Comparison of ENCODE assay signal across 12 cellular contexts in genomic region chr18:26225022-26225693, GRCh38. TPM values are rescaled to one million over a fixed set of nuclear protein-coding genes. Genes with fewer than 3 reads are reported as not detected.
DNase-seq lines count a peak whose midpoint lies in the region; ATAC-seq, FAIRE-seq and TF ChIP-seq lines count a peak whose summit lies in the region.
"Had no signal": no experiment of that assay in that cellular context is flagged by ENCODE, and none has a peak within 500 bp of the region (broad histone marks: within the 10 kb centered on the region; RNA-seq: fewer than 3 reads in every experiment).

No MANE protein-coding gene starts in this region.

- no peak overlapping the region for H3K27ac ChIP-seq in PC-3 (ENCODE audit: low read length)
- H3K27ac ChIP-seq in smooth muscle cell (ENCODE audit: low read depth): no peak overlapping the region
- no peak overlapping the region for H3K27ac ChIP-seq in kidney (ENCODE audit: low read depth in 2 of 2, low read length in 2 of 2)
- H3K27ac ChIP-seq in right atrium auricular region: no peak overlapping the region

- peaks cover 24% of the 10 kb centered on the region; the same call in 1 of the 2 replicates for H4K20me1 ChIP-seq in PC-3 (ENCODE audit: low read length)
- H4K20me1 ChIP-seq in smooth muscle cell (ENCODE audit: low read depth): no peaks in the 10 kb centered on the region

- H3K79me2 ChIP-seq in PC-3 (ENCODE audit: low read length) (peaks cover 28% of the 10 kb centered on the region), smooth muscle cell (ENCODE audit: low read depth) (no peaks in the 10 kb centered on the region)

- no peak for FAIRE-seq in kidney (lab: Jason Lieb, UNC)

- no peak for TF ChIP-seq CTCF in PC-3 (conservative IDR thresholded peaks at IDR 0.05; ENCODE audit: low read depth, low read length)
- TF ChIP-seq CTCF in smooth muscle cell (IDR thresholded peaks at IDR 0.05; ENCODE audit: borderline replicate concordance, insufficient read depth, poor library complexity, severe bottlenecking): no peak
- no peak for TF ChIP-seq CTCF in kidney (IDR thresholded peaks at IDR 0.05; ENCODE audit: borderline replicate concordance, extremely low read depth, insufficient read depth)
- no peak for TF ChIP-seq CTCF in right atrium auricular region (IDR thresholded peaks at IDR 0.05)

- H3K4me1 ChIP-seq in PC-3 (ENCODE audit: insufficient read depth, low read length): peaks cover 19% of the 10 kb centered on the region; the same call in 1 of the 2 replicates
- H3K4me1 ChIP-seq in smooth muscle cell (ENCODE audit: low read depth): peaks cover 7% of the 10 kb centered on the region
- peaks cover 0 to 2% of the 10 kb centered on the region in 2 donors for H3K4me1 ChIP-seq in kidney (ENCODE audit: control insufficient read depth in 1 of 2, insufficient read depth in 1 of 2, low read depth in 1 of 2, low read length in 2 of 2)
- H3K4me1 ChIP-seq in right atrium auricular region: peaks cover 0 to 9% of the 10 kb centered on the region in 2 donors

- H2AFZ ChIP-seq in PC-3 (ENCODE audit: low read length): peak overlapping the region; percentile 83
- H2AFZ ChIP-seq in smooth muscle cell (ENCODE audit: low read depth): peak overlapping the region; percentile 86

- no peaks in the 10 kb centered on the region for H3K36me3 Mint-ChIP-seq in activated T-cell treated with anti-CD3 and anti-CD28 coated beads, Interleukin-2, amount 50 U/mL, for 4 hours (ENCODE audit: insufficient read depth)
- peaks cover 21% of the 10 kb centered on the region for H3K36me3 Mint-ChIP-seq in effector memory CD8-positive, alpha-beta T cell (ENCODE audit: insufficient read depth)

- H3K4me2 ChIP-seq in PC-3 (ENCODE audit: low read length) (peak overlapping the region; percentile 83), smooth muscle cell (peak overlapping the region; percentile 97)

- peaks cover 31% of the 10 kb centered on the region for H3K4me1 Mint-ChIP-seq in activated T-cell treated with anti-CD3 and anti-CD28 coated beads, Interleukin-2, amount 50 U/mL, for 4 hours (ENCODE audit: low read depth)
- peaks cover 12 to 15% of the 10 kb centered on the region in 2 donors for H3K4me1 Mint-ChIP-seq in effector memory CD8-positive, alpha-beta T cell (ENCODE audit: low read depth in 2 of 2)

- 83% methylated on average over 7 of the region's 7 CpGs for WGBS in smooth muscle cell (ENCODE audit: low lambda C conversion rate)

- H3K9ac ChIP-seq in PC-3 (ENCODE audit: low read length): no peak overlapping the region
- H3K9ac ChIP-seq in smooth muscle cell (ENCODE audit: low read depth): no peak overlapping the region
- no peak overlapping the region for H3K9ac ChIP-seq in kidney (ENCODE audit: low read length in 2 of 2)

- no peaks in the 10 kb centered on the region for H3K9me3 Mint-ChIP-seq in activated T-cell treated with anti-CD3 and anti-CD28 coated beads, Interleukin-2, amount 50 U/mL, for 4 hours
- H3K9me3 Mint-ChIP-seq in effector memory CD8-positive, alpha-beta T cell: no peaks in the 10 kb centered on the region

- H3K4me3 Mint-ChIP-seq in activated T-cell treated with anti-CD3 and anti-CD28 coated beads, Interleukin-2, amount 50 U/mL, for 4 hours: peak overlapping the region; percentile 95
- peak overlapping the region; percentile 87 to 93 for H3K4me3 Mint-ChIP-seq in effector memory CD8-positive, alpha-beta T cell

- DNase-seq in activated T-cell treated with anti-CD3 and anti-CD28 coated beads, Interleukin-2, amount 50 U/mL, for 4 hours: no peak
- DNase-seq in activated T-cell treated with anti-CD3 and anti-CD28 coated beads, Interleukin-2, amount 50 U/mL, for 1 hour: no peak
- DNase-seq in PC-3: no peak
- no peak for DNase-seq in effector memory CD8-positive, alpha-beta T cell
- no peak for DNase-seq in smooth muscle cell (lab: John Stamatoyannopoulos, UW; ENCODE audit: unreplicated experiment)
- no peak for DNase-seq in NCI-H1436 treated with DMSO at 0.1 percent for 48 hours (lab: John Stamatoyannopoulos, UW)
- DNase-seq in kidney: no peak
- no peak for DNase-seq in right atrium auricular region (ENCODE audit: low spot score)
- DNase-seq: foreskin melanocyte, T1000, testis had no signal

- H3F3A ChIP-seq in PC-3 (ENCODE audit: low read length, unreplicated experiment) (no peaks in the 10 kb centered on the region), smooth muscle cell (ENCODE audit: low read depth) (no peaks in the 10 kb centered on the region)

- H3K27ac Mint-ChIP-seq in effector memory CD8-positive, alpha-beta T cell: peak overlapping the region; percentile 92 to 95

- H3K4me3 ChIP-seq in PC-3 (ENCODE audit: low read length) (peak overlapping the region; percentile 89; the same call in 1 of the 2 replicates), smooth muscle cell (no peak overlapping the region), kidney (ENCODE audit: low read length in 2 of 2) (peak overlapping the region in 1 of 2 donors; percentile 82), right atrium auricular region (no peak overlapping the region)

- CTCF ChIA-PET in PC-3 (lab: Charles Lee): no interaction called here

- intact Hi-C loops in PC-3 (cut with micrococcal nuclease) (no loop called here), kidney (cut with DNase I) (no loop called here)

- H3K27me3 Mint-ChIP-seq in activated T-cell treated with anti-CD3 and anti-CD28 coated beads, Interleukin-2, amount 50 U/mL, for 4 hours (ENCODE audit: low read depth): no peaks in the 10 kb centered on the region
- peaks cover 0 to 5% of the 10 kb centered on the region in 2 donors for H3K27me3 Mint-ChIP-seq in effector memory CD8-positive, alpha-beta T cell

- POLR2A ChIA-PET in PC-3 (lab: Charles Lee; ENCODE audit: unreplicated experiment): no interaction called here

- H3K27me3 ChIP-seq in PC-3 (ENCODE audit: low read length) (no peaks in the 10 kb centered on the region), smooth muscle cell (ENCODE audit: low read depth) (no peaks in the 10 kb centered on the region), right atrium auricular region (no peaks in the 10 kb centered on the region)
- H3K27me3 ChIP-seq: testis had no signal

- no peaks in the 10 kb centered on the region for H3K9me2 ChIP-seq in PC-3 (replicated peaks; ENCODE audit: low read length)

- H3K9me3 ChIP-seq in PC-3 (ENCODE audit: low read length) (no peaks in the 10 kb centered on the region), smooth muscle cell (replicated peaks; ENCODE audit: low read depth) (no peaks in the 10 kb centered on the region), kidney (ENCODE audit: control insufficient read depth in 1 of 2, low read length in 2 of 2) (no peaks in the 10 kb centered on the region), right atrium auricular region (no peaks in the 10 kb centered on the region)
- H3K9me3 ChIP-seq: HAP-1, testis had no signal

- no TSS peak for BruUV-seq in PC-3 (replicated peaks; lab: Mats Ljungman, UMichigan)

- H3K36me3 ChIP-seq in PC-3 (ENCODE audit: low read depth, low read length) (no peaks in the 10 kb centered on the region), smooth muscle cell (ENCODE audit: low read depth) (no peaks in the 10 kb centered on the region), kidney (ENCODE audit: control insufficient read depth in 1 of 2, insufficient read depth in 2 of 2, low read length in 2 of 2) (no peaks in the 10 kb centered on the region), right atrium auricular region (no peaks in the 10 kb centered on the region)
- H3K36me3 ChIP-seq: HAP-1 had no signal

- no peak for ATAC-seq in activated T-cell treated with anti-CD3 and anti-CD28 coated beads, Interleukin-2, amount 50 U/mL, for 4 hours
- no peak for ATAC-seq in PC-3
- ATAC-seq in effector memory CD8-positive, alpha-beta T cell (replicated peaks): no peak

RNA-seq across cellular contexts. Expression of gene TAF4B, which starts 1.1 kb away (rescaled TPM):
- total RNA-seq in activated T-cell treated with anti-CD3 and anti-CD28 coated beads, Interleukin-2, amount 50 U/mL, for 4 hours: 10 to 100 TPM; 22.5 to 27.2 (median 23.0) TPM
- 8.3 and 13.0 TPM in 2 replicates for total RNA-seq in PC-3 (2014; rRNA removed)
- 2.7 and 5.4 TPM in 2 replicates for total RNA-seq in smooth muscle cell
- 0.89 and 1.6 TPM in 2 replicates for polyA plus RNA-seq in smooth muscle cell
- total RNA-seq in kidney: 4.9 TPM
- 1.7 TPM for polyA plus RNA-seq in kidney (ENCODE audit: insufficient read depth, low read depth, low replicate concordance)
- 1 to 10 TPM; 2.4 to 3.1 TPM for total RNA-seq in right atrium auricular region
